ENCODE assay signal across 16 cellular contexts in the genomic region with DNA sequence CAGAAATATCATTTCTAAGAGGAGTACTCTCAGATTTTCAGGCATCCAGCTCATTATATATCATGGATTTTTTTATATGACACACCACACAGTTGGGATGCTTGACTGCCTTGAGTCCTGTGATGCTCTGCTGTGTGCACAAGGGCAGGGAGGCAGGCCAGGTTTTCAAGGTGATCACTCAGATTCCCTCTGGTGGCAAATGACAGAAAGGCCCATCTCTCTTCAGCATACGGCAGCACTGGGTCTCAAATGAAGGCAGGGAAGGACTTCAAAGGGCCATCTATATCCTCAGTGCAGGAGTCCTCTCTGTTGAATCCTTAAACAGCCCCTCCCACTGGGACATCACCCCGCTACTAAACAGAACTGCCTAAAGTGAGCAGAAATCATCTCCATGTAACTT. TPM values are rescaled to one million over a fixed set of nuclear protein-coding genes. Genes with fewer than 3 reads are reported as not detected.
"Had no signal": no experiment of that assay in that cellular context is flagged by ENCODE, and none has a peak within 500 bp of the region (broad histone marks: within the 10 kb centered on the region; RNA-seq: fewer than 3 reads in every experiment).

No MANE protein-coding gene starts in this region.

- H3K9ac ChIP-seq: neural progenitor cell had no signal

- H3K4me1 Mint-ChIP-seq: neural progenitor cell had no signal

- H3K36me3 Mint-ChIP-seq: natural killer cell treated with Interleukin-12 subunit alpha and Interleukin-12 subunit beta and Interleukin-15 and Interleukin-18, amount 100 ng/mL, for 72 hours had no signal

- H3K27me3 Mint-ChIP-seq: natural killer cell treated with Interleukin-12 subunit alpha and Interleukin-12 subunit beta and Interleukin-15 and Interleukin-18, amount 100 ng/mL, for 72 hours had no signal

- H3K27me3 ChIP-seq: colonic mucosa, esophagus muscularis mucosa, gastroesophageal sphincter, neural progenitor cell, ovary, right atrium auricular region, stomach had no signal

- H3K9me3 Mint-ChIP-seq: mesothelial cell of epicardium; natural killer cell treated with Interleukin-12 subunit alpha and Interleukin-12 subunit beta and Interleukin-15 and Interleukin-18, amount 100 ng/mL, for 72 hours; neural progenitor cell had no signal

- H3K9me3 ChIP-seq: colonic mucosa, esophagus muscularis mucosa, gastroesophageal sphincter, ovary, right atrium auricular region, stomach had no signal

- H3K36me3 ChIP-seq: colonic mucosa, neural progenitor cell, ovary had no signal

- H3K27ac Mint-ChIP-seq: mesothelial cell of epicardium; natural killer cell treated with Interleukin-12 subunit alpha and Interleukin-12 subunit beta and Interleukin-15 and Interleukin-18, amount 100 ng/mL, for 72 hours; neural progenitor cell had no signal

- H3K4me2 ChIP-seq: neural progenitor cell had no signal

- H2AFZ ChIP-seq: neural progenitor cell had no signal

- H3K4me3 Mint-ChIP-seq: mesothelial cell of epicardium; natural killer cell treated with Interleukin-12 subunit alpha and Interleukin-12 subunit beta and Interleukin-15 and Interleukin-18, amount 100 ng/mL, for 72 hours; neural progenitor cell had no signal

- H3K27ac ChIP-seq: colonic mucosa, esophagus muscularis mucosa, gastroesophageal sphincter, neural progenitor cell, ovary, stomach had no signal

- H3K4me3 ChIP-seq: colonic mucosa, esophagus muscularis mucosa, gastroesophageal sphincter, neural progenitor cell, ovary, right atrium auricular region, stomach had no signal

- ATAC-seq: gastroesophageal sphincter; natural killer cell treated with Interleukin-12 subunit alpha and Interleukin-12 subunit beta and Interleukin-15 and Interleukin-18, amount 100 ng/mL, for 72 hours had no signal

- H3K4me1 ChIP-seq: colonic mucosa, esophagus muscularis mucosa, gastroesophageal sphincter, neural progenitor cell, stomach had no signal

- DNase-seq: colonic mucosa; effector CD4-positive, alpha-beta T cell; kidney glomerular epithelial cell; mammary epithelial cell; nucleus accumbens; ovary; small intestine; stimulated activated CD4-positive, alpha-beta T cell treated with anti-CD3 and anti-CD28 coated beads, Interleukin-12 subunit alpha, Interleukin-12 subunit beta, amount 100 ng/mL, for 4 hours; stomach had no signal

RNA-seq across cellular contexts. Expression of a gene that starts 54.8 kb away (rescaled TPM):
- total RNA-seq: fibroblast of villous mesenchyme had no signal
